In genomic region chr11:62677160-62677559, GRCh38 we compare ENCODE assay signal across 1 cellular context.
TF ChIP-seq lines count a peak whose summit lies in the region.

No MANE protein-coding gene starts in this region.

TF ChIP-seq in GM23338, 12 proteins besides CTCF, POLR2A, EP300 and RAD21 (continued from another document):
- TF ChIP-seq REST (IDR thresholded peaks at IDR 0.05; ENCODE audit: unreplicated experiment) (no peak), ZNF114 (CRISPR knock-in tag; IDR thresholded peaks at IDR 0.05) (no peak), EZH2phosphoT487 (IDR thresholded peaks at IDR 0.05; ENCODE audit: unreplicated experiment) (no peak), JUNB (IDR thresholded peaks at IDR 0.05; ENCODE audit: unreplicated experiment) (no peak), ZNF462 (CRISPR knock-in tag; IDR thresholded peaks at IDR 0.05) (no peak), POLR2AphosphoS5 (IDR thresholded peaks at IDR 0.05; ENCODE audit: low read depth) (no peak), NANOG (IDR thresholded peaks at IDR 0.05; ENCODE audit: borderline replicate concordance) (no peak), EZH2 (IDR thresholded peaks at IDR 0.05; ENCODE audit: low read depth, unreplicated experiment) (no peak), CREB1 (CRISPR knock-in tag; IDR thresholded peaks at IDR 0.05; ENCODE audit: low read depth) (no peak), STAT1 (IDR thresholded peaks at IDR 0.05; ENCODE audit: unreplicated experiment) (no peak)
- TF ChIP-seq, protein P1, sequence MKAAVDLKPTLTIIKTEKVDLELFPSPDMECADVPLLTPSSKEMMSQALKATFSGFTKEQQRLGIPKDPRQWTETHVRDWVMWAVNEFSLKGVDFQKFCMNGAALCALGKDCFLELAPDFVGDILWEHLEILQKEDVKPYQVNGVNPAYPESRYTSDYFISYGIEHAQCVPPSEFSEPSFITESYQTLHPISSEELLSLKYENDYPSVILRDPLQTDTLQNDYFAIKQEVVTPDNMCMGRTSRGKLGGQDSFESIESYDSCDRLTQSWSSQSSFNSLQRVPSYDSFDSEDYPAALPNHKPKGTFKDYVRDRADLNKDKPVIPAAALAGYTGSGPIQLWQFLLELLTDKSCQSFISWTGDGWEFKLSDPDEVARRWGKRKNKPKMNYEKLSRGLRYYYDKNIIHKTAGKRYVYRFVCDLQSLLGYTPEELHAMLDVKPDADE (IDR thresholded peaks at IDR 0.05) = no peak
TF ChIP-seq in GM23338: peak in this region for 0.
